In the genomic region with DNA sequence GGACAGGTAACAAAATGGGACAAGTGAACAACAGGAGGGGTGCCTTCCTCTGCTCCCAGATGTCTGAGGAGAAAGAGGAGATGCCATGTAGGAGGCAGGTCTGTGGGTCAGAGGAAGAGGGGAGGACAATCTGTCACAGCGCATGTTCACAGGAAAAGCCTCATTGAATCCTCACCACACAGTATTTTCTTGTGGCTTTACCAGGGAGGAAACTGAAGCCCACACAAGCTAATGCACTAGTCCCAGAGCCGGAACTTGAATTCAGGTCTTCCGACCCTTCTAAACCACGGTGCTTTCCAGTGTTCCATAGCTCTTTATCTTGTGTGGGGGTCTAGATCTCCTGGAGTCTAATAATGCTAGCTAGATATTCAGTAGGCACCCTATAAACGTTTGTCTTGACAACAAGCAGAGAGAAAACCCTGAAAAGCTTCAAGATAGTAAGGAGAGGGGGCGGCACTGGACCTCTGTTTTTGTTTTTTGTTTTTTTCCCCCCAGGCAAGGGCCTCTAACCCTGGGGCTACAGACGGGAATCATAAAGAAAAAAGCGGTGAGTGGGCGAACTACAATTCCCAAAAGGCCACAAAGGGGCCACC, we compare ENCODE assay signal across 8 cellular contexts. TPM values are rescaled to one million over a fixed set of nuclear protein-coding genes. Genes with fewer than 3 reads are reported as not detected.
DNase-seq lines count a peak whose midpoint lies in the region; ATAC-seq and TF ChIP-seq lines count a peak whose summit lies in the region.

No MANE protein-coding gene starts in this region.

- H3K36me3 ChIP-seq in SJCRH30 = peaks cover 35% of the 10 kb centered on the region

- H3K4me3 ChIP-seq in SJCRH30 (peak overlapping the region; percentile 73), epithelial cell of esophagus (ENCODE audit: low read length) (peak overlapping the region; percentile 92), skeletal muscle cell (ENCODE audit: low read depth, low read length) (peak overlapping the region; percentile 85)

- no peaks in the 10 kb centered on the region for H3K9me3 ChIP-seq in SJCRH30 (replicated peaks)

- peak; percentile 57 for DNase-seq in CD1c-positive myeloid dendritic cell (ENCODE audit: extremely low spot score)
- DNase-seq in SJCRH30 = peak in 1 of 2 experiments; percentile 81
- DNase-seq in epithelial cell of esophagus (ENCODE audit: low read depth) = no peak
- DNase-seq in skeletal muscle cell (ENCODE audit: low read depth) = no peak
- no peak for DNase-seq in NCI-H1417 (lab: John Stamatoyannopoulos, UW)
- no peak for DNase-seq in putamen (ENCODE audit: low spot score)
- no peak for DNase-seq in activated CD4-positive, alpha-beta T cell treated with anti-CD3 and anti-CD28 coated beads, Interleukin-2, amount 50 U/mL, for 1 hour

- peaks cover 22% of the 10 kb centered on the region for H3K4me1 ChIP-seq in SJCRH30

- H3K27me3 ChIP-seq in SJCRH30 = no peaks in the 10 kb centered on the region

- peak overlapping the region; percentile 85 for H3K27ac ChIP-seq in SJCRH30

- peak; percentile 18 for TF ChIP-seq CTCF in epithelial cell of esophagus (IDR thresholded peaks at IDR 0.05; ENCODE audit: insufficient read depth, low read depth, low read length, missing control alignments)

- peak; percentile 30 for ATAC-seq in GM21723 (IDR thresholded peaks at IDR 0.05; ENCODE audit: unreplicated experiment)

RNA-seq across cellular contexts. Expression of a gene that starts 0.4 kb away (rescaled TPM):
- total RNA-seq in SJCRH30 (2014; rRNA removed; shearing (Covaris generic)) = 1,504 and 1,712 TPM in 2 replicates

RNA-seq across cellular contexts. Expression of a gene that starts 12.5 kb away (rescaled TPM):
- total RNA-seq in SJCRH30 (2014; rRNA removed; shearing (Covaris generic)) = 91.1 and 92.7 TPM in 2 replicates

RNA-seq across cellular contexts. Expression of a gene that starts 21.9 kb away (rescaled TPM):
- 1,199 and 1,339 TPM in 2 replicates for total RNA-seq in SJCRH30 (2014; rRNA removed; shearing (Covaris generic))
